ENCODE assay signal across 9 cellular contexts in the genomic region with DNA sequence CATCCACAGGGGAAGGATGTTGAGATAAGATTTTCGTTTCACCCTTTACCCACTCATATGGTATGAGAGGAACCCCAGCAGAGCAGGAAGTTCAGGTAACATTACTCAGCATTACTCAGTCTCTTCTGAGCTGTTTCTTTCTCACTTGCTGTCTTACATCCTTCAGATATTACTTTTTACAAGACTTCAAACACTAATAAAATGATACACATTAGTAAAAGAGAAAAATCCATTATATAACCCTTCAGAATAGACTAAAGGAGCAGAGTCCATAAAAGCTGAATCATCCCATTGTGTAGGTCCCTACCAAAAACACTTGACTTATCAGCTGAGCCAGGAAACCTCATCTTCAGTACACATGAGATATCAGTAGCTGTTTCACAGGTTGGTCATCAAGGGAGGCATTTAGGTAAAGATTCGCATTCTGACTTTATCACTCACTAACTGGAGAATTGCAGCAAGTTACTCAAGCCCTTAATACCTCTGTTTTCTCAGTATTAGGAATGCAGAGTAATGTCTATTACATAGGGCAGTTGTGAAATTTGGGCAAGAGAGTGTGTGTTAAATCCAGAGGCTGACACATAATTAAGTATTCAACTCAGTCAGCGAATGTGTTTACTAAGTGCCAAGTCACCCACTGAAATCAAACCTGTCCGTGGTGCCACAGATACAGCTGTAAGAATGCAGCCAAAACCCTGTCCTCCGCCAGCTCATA. TPM values are rescaled to one million over a fixed set of nuclear protein-coding genes. Genes with fewer than 3 reads are reported as not detected.
DNase-seq lines count a peak whose midpoint lies in the region; ATAC-seq and TF ChIP-seq lines count a peak whose summit lies in the region.
"Had no signal": no experiment of that assay in that cellular context is flagged by ENCODE, and none has a peak within 500 bp of the region (broad histone marks: within the 10 kb centered on the region; RNA-seq: fewer than 3 reads in every experiment).

No MANE protein-coding gene starts in this region.

- H2AFZ ChIP-seq in Karpas-422 (ENCODE audit: low read length) = no peak overlapping the region

- no peak overlapping the region for H3K4me2 ChIP-seq in Karpas-422 (ENCODE audit: low read depth, low read length, poor library complexity, severe bottlenecking)

- no peak overlapping the region for H3K4me3 Mint-ChIP-seq in activated naive CD4-positive, alpha-beta T cell treated with anti-CD3 and anti-CD28 coated beads, Interleukin-2, amount 10 ng/mL, durations not matched to agents 7 days and 5 days
- peak overlapping the region; percentile 38 to 68 for H3K4me3 Mint-ChIP-seq in activated T-cell treated with anti-CD3 and anti-CD28 coated beads, Interleukin-2, amount 50 U/mL, for 72 hours
- H3K4me3 Mint-ChIP-seq: naive B cell had no signal

- H3K27ac Mint-ChIP-seq in activated naive CD4-positive, alpha-beta T cell treated with anti-CD3 and anti-CD28 coated beads, Interleukin-2, amount 10 ng/mL, durations not matched to agents 7 days and 5 days = no peak overlapping the region
- peak overlapping the region; percentile 89 for H3K27ac Mint-ChIP-seq in activated T-cell treated with anti-CD3 and anti-CD28 coated beads, Interleukin-2, amount 50 U/mL, for 72 hours
- H3K27ac Mint-ChIP-seq: naive B cell had no signal

- peak; percentile 72 for ATAC-seq in HG03108 (IDR thresholded peaks at IDR 0.05; ENCODE audit: unreplicated experiment)
- peak; percentile 88 to 89 for ATAC-seq in activated T-cell treated with anti-CD3 and anti-CD28 coated beads, Interleukin-2, amount 50 U/mL, for 72 hours (replicated peaks in 1 of 2)

- H3K27ac ChIP-seq in neutrophil (peak overlapping the region; percentile 86), Karpas-422 (ENCODE audit: low read length) (no peak overlapping the region)

- H3K79me2 ChIP-seq in Karpas-422 (ENCODE audit: low read length) = no peaks in the 10 kb centered on the region

- H3K4me1 ChIP-seq in neutrophil (ENCODE audit: control insufficient read depth in 1 of 2, insufficient read depth in 1 of 2, low read depth in 1 of 2, low read length in 1 of 2) (peaks cover 23 to 35% of the 10 kb centered on the region in 2 experiments), Karpas-422 (ENCODE audit: low read length) (no peaks in the 10 kb centered on the region)

- peak; percentile 42 for DNase-seq in activated naive CD4-positive, alpha-beta T cell treated with Interleukin-2 at 50 U/mL for 16 hours
- no peak for DNase-seq in activated naive CD4-positive, alpha-beta T cell treated with anti-CD3 and anti-CD28 coated beads, Interleukin-2, amount 10 ng/mL, durations not matched to agents 7 days and 5 days
- peak; percentile 46 to 47 for DNase-seq in activated T-cell treated with anti-CD3 and anti-CD28 coated beads, Interleukin-2, amount 50 U/mL, for 72 hours
- DNase-seq in Karpas-422 (no peak), NCI-H1048 (lab: John Stamatoyannopoulos, UW) (no peak)
- DNase-seq in stimulated activated CD4-positive, alpha-beta T cell treated with anti-CD3 and anti-CD28 coated beads, Interleukin-12 subunit alpha, Interleukin-12 subunit beta, amount 100 ng/mL, for 4 hours = no peak
- DNase-seq: naive B cell had no signal

- CTCF ChIA-PET in activated naive CD4-positive, alpha-beta T cell treated with anti-CD3 and anti-CD28 coated beads, Interleukin-2, amount 10 ng/mL, durations not matched to agents 7 days and 5 days (lab: Charles Lee) = no interaction called here

- H3K27me3 ChIP-seq in neutrophil = no peaks in the 10 kb centered on the region
- H3K27me3 ChIP-seq in Karpas-422 (ENCODE audit: low read length) = no peaks in the 10 kb centered on the region

- no peaks in the 10 kb centered on the region for H3K9me2 ChIP-seq in Karpas-422 (replicated peaks; ENCODE audit: insufficient read depth, low read length)

- H3K9me3 Mint-ChIP-seq in activated naive CD4-positive, alpha-beta T cell treated with anti-CD3 and anti-CD28 coated beads, Interleukin-2, amount 10 ng/mL, durations not matched to agents 7 days and 5 days = no peaks in the 10 kb centered on the region
- H3K9me3 Mint-ChIP-seq in activated T-cell treated with anti-CD3 and anti-CD28 coated beads, Interleukin-2, amount 50 U/mL, for 72 hours = no peaks in the 10 kb centered on the region
- H3K9me3 Mint-ChIP-seq: naive B cell had no signal

- H3K36me3 Mint-ChIP-seq in activated naive CD4-positive, alpha-beta T cell treated with anti-CD3 and anti-CD28 coated beads, Interleukin-2, amount 10 ng/mL, durations not matched to agents 7 days and 5 days = no peaks in the 10 kb centered on the region
- no peaks in the 10 kb centered on the region for H3K36me3 Mint-ChIP-seq in activated T-cell treated with anti-CD3 and anti-CD28 coated beads, Interleukin-2, amount 50 U/mL, for 72 hours (ENCODE audit: insufficient read depth in 2 of 2)
- H3K36me3 Mint-ChIP-seq: naive B cell had no signal

- peaks cover 25% of the 10 kb centered on the region for H3K4me1 Mint-ChIP-seq in activated naive CD4-positive, alpha-beta T cell treated with anti-CD3 and anti-CD28 coated beads, Interleukin-2, amount 10 ng/mL, durations not matched to agents 7 days and 5 days
- H3K4me1 Mint-ChIP-seq in activated T-cell treated with anti-CD3 and anti-CD28 coated beads, Interleukin-2, amount 50 U/mL, for 72 hours (ENCODE audit: low read depth) = peaks cover 38% of the 10 kb centered on the region

- no peaks in the 10 kb centered on the region for H3K9me3 ChIP-seq in neutrophil
- H3K9me3 ChIP-seq in Karpas-422 (ENCODE audit: low read length) = no peaks in the 10 kb centered on the region

- H3K4me3 ChIP-seq in neutrophil (ENCODE audit: low read depth in 1 of 2, low read length in 1 of 2) (peak overlapping the region; percentile 8 to 24), Karpas-422 (ENCODE audit: low read length) (no peak overlapping the region)

- no peaks in the 10 kb centered on the region for H4K20me1 ChIP-seq in Karpas-422 (ENCODE audit: insufficient read depth, low read depth, low read length)

- H3K36me3 ChIP-seq in neutrophil = no peaks in the 10 kb centered on the region
- no peaks in the 10 kb centered on the region for H3K36me3 ChIP-seq in Karpas-422 (ENCODE audit: insufficient read depth, low read length)

- no peak for TF ChIP-seq CTCF in neutrophil (IDR thresholded peaks at IDR 0.05)

- no peaks in the 10 kb centered on the region for H3K27me3 Mint-ChIP-seq in activated naive CD4-positive, alpha-beta T cell treated with anti-CD3 and anti-CD28 coated beads, Interleukin-2, amount 10 ng/mL, durations not matched to agents 7 days and 5 days
- peaks cover 4% of the 10 kb centered on the region for H3K27me3 Mint-ChIP-seq in activated T-cell treated with anti-CD3 and anti-CD28 coated beads, Interleukin-2, amount 50 U/mL, for 72 hours (ENCODE audit: low read depth)
- H3K27me3 Mint-ChIP-seq: naive B cell had no signal

- H3K9ac ChIP-seq in Karpas-422 (ENCODE audit: low read length) = no peak overlapping the region

RNA-seq across cellular contexts. Expression of gene KLF6, which starts 44.7 kb away (rescaled TPM):
- 100 to 1,000 TPM; 184 to 240 TPM for total RNA-seq in activated T-cell treated with anti-CD3 and anti-CD28 coated beads, Interleukin-2, amount 50 U/mL, for 72 hours
- 3.9 and 5.9 TPM in 2 replicates for total RNA-seq in Karpas-422 (2014; rRNA removed; shearing (Covaris generic); ENCODE audit: low replicate concordance)

Comparison
In these comparisons a context has a peak if more than half of its experiments do, and no peak if none do; other contexts are left out.
1. DNase-seq: peak in activated naive CD4-positive, alpha-beta T cell treated with Interleukin-2 at 50 U/mL for 16 hours (single experiment) and activated T-cell treated with anti-CD3 and anti-CD28 coated beads, Interleukin-2, amount 50 U/mL, for 72 hours (2 of 2); none in activated naive CD4-positive, alpha-beta T cell treated with anti-CD3 and anti-CD28 coated beads, Interleukin-2, amount 10 ng/mL, durations not matched to agents 7 days and 5 days (single experiment), Karpas-422 (single experiment), NCI-H1048 (single experiment) and stimulated activated CD4-positive, alpha-beta T cell treated with anti-CD3 and anti-CD28 coated beads, Interleukin-12 subunit alpha, Interleukin-12 subunit beta, amount 100 ng/mL, for 4 hours (single experiment).
2. RNA of gene KLF6, which starts 44.7 kb away (total RNA-seq): 184 to 240 TPM in activated T-cell treated with anti-CD3 and anti-CD28 coated beads, Interleukin-2, amount 50 U/mL, for 72 hours; 3.9 to 5.9 TPM in Karpas-422; every median in the first group is over 10 times any median in the second.